24 cellular contexts compared by ENCODE assay signal in the genomic region with DNA sequence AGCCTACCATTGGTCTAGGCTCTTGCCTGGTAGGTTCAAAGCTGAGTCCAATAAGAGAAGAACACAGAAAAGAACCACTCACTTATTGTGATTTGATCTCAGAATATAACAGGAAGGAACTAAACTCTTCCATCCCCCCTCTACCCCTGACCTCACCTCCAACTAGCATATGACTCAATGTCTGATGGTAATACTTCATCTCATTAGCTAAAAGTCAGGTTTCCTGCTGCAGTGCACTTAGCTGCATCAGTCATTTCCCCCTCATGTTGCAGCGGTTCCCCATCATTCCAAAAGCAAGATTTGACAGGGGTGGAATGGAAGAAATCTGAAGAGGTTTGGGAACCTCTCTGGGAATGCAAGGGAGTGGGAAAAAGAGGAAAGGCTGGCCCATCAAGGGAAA.
"Had no signal": no experiment of that assay in that cellular context is flagged by ENCODE, and none has a peak within 500 bp of the region (broad histone marks: within the 10 kb centered on the region; RNA-seq: fewer than 3 reads in every experiment).

No MANE protein-coding gene starts in this region.

- H3K36me3 ChIP-seq: gastrocnemius medialis, heart left ventricle, neural progenitor cell, right atrium auricular region, suprapubic skin, vagina had no signal

- H3K27ac ChIP-seq: dorsolateral prefrontal cortex, gastrocnemius medialis, heart left ventricle, hepatocyte, neural progenitor cell, parathyroid adenoma, right atrium auricular region, suprapubic skin, vagina had no signal

- H3K79me2 ChIP-seq: hepatocyte, parathyroid adenoma had no signal

- DNase-seq: dorsolateral prefrontal cortex; effector CD4-positive, alpha-beta T cell; foreskin fibroblast; gastrocnemius medialis; heart left ventricle; islet precursor cell; mesenchymal stem cell; mucosa of descending colon; naive B cell; stimulated activated CD4-positive, alpha-beta T cell treated with anti-CD3 and anti-CD28 coated beads, Interleukin-12 subunit alpha, Interleukin-12 subunit beta, amount 100 ng/mL, for 4 hours; stimulated activated CD4-positive, alpha-beta T cell treated with anti-CD3 and anti-CD28 coated beads, Interleukin-1b, Interleukin-23, amount 100 ng/mL, for 48 hours; stimulated activated CD4-positive, alpha-beta T cell treated with anti-CD3 and anti-CD28 coated beads, Interleukin-4, amount 100 ng/mL, for 1 hour; stimulated activated CD8-positive, alpha-beta memory T cell treated with anti-CD3 and anti-CD28 coated beads, Interleukin-4, amount 100 ng/mL, for 48 hours; stimulated activated naive CD4-positive, alpha-beta T cell; stimulated activated naive CD8-positive, alpha-beta T cell treated with anti-CD3 and anti-CD28 coated beads, Interleukin-15, amount 100 ng/mL, for 72 hours; trophoblast cell had no signal

- H2AFZ ChIP-seq: hepatocyte, neural progenitor cell, parathyroid adenoma had no signal

- H3K27me3 ChIP-seq: gastrocnemius medialis, heart left ventricle, hepatocyte, neural progenitor cell, right atrium auricular region, suprapubic skin, vagina had no signal

- H3K9me3 ChIP-seq: gastrocnemius medialis, heart left ventricle, mucosa of descending colon, right atrium auricular region, suprapubic skin, vagina had no signal

- H3K4me1 ChIP-seq: gastrocnemius medialis, heart left ventricle, neural progenitor cell, parathyroid adenoma, right atrium auricular region, suprapubic skin, vagina had no signal

- FAIRE-seq: colon had no signal

- H3K4me2 ChIP-seq: hepatocyte, neural progenitor cell, smooth muscle cell had no signal

- H3K4me3 ChIP-seq: dorsolateral prefrontal cortex, gastrocnemius medialis, heart left ventricle, hepatocyte, mucosa of descending colon, neural progenitor cell, right atrium auricular region, smooth muscle cell, suprapubic skin, vagina had no signal
